ENCODE assay signal across 20 cellular contexts in the genomic region with DNA sequence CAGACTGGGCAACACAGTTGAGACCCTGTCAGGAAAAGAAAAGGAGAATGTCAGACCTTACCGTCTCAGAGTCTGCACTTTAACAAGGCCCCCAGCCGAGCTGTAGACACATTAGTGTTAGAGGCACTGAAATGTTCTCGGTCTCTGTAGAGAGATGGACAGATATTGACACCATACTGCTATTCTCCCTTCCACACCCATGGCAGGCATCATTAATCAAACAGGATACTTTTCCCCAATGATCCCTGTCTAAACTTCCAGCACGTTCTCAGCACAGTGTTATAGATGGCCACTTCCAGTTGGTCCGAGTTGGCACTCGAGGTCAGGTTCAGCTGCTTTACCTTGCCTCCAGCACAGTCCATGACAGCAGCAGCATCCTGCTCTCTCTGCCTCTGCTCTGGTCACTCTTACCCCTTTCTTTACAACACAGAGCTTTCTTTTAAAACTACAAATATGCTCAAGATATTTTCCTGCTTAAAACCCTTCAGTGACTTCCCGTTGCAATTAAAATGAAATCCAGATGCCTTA.
DNase-seq lines count a peak whose midpoint lies in the region; ATAC-seq and TF ChIP-seq lines count a peak whose summit lies in the region.
"Had no signal": no experiment of that assay in that cellular context is flagged by ENCODE, and none has a peak within 500 bp of the region (broad histone marks: within the 10 kb centered on the region; RNA-seq: fewer than 3 reads in every experiment).

No MANE protein-coding gene starts in this region.

- no peaks in the 10 kb centered on the region for H3K9me3 Mint-ChIP-seq in naive B cell
- no peaks in the 10 kb centered on the region for H3K9me3 Mint-ChIP-seq in CD8-positive, alpha-beta memory T cell
- H3K9me3 Mint-ChIP-seq: activated naive CD8-positive, alpha-beta T cell treated with anti-CD3 and anti-CD28 coated beads, Interleukin-2, amount 50 U/mL, for 24 hours; central memory CD8-positive, alpha-beta T cell; nephron progenitor cell; T-helper 1 cell treated with Interleukin-12 subunit alpha and Interleukin-12 subunit beta and Interleukin-4 antibody, amounts not matched to agents 30 μg/mL and 1 μg/mL, for 36 hours had no signal

- H3K4me3 Mint-ChIP-seq in T-helper 17 cell (no peak overlapping the region), naive B cell (peak overlapping the region in 2 of 8 donors; percentile 12 to 53)
- H3K4me3 Mint-ChIP-seq in CD8-positive, alpha-beta memory T cell = no peak overlapping the region
- H3K4me3 Mint-ChIP-seq: activated naive CD8-positive, alpha-beta T cell treated with anti-CD3 and anti-CD28 coated beads, Interleukin-2, amount 50 U/mL, for 24 hours; central memory CD8-positive, alpha-beta T cell; nephron progenitor cell; T-helper 1 cell treated with Interleukin-12 subunit alpha and Interleukin-12 subunit beta and Interleukin-4 antibody, amounts not matched to agents 30 μg/mL and 1 μg/mL, for 36 hours had no signal

- H3K36me3 Mint-ChIP-seq in T-helper 17 cell (ENCODE audit: low read depth) = peaks cover 3% of the 10 kb centered on the region
- peaks cover 8 to 17% of the 10 kb centered on the region in 2 donors for H3K36me3 Mint-ChIP-seq in naive B cell
- peaks cover 2 to 15% (median 8%) of the 10 kb centered on the region in 3 donors for H3K36me3 Mint-ChIP-seq in CD8-positive, alpha-beta memory T cell

- H4K20me1 ChIP-seq in BLaER1 = no peaks in the 10 kb centered on the region

- ATAC-seq in T-helper 17 cell (no peak), naive B cell (ENCODE audit: low read depth in 2 of 2) (no peak), GM21619 (IDR thresholded peaks at IDR 0.05; ENCODE audit: unreplicated experiment) (no peak), GM21576 (IDR thresholded peaks at IDR 0.05; ENCODE audit: unreplicated experiment) (no peak)

- H3K27ac Mint-ChIP-seq in T-helper 17 cell (peak overlapping the region; percentile 64), naive B cell (peak overlapping the region in 4 of 6 donors; percentile 60 to 85 (median 77))
- H3K27ac Mint-ChIP-seq in CD8-positive, alpha-beta memory T cell = peak overlapping the region in 1 of 8 donors; percentile 18
- H3K27ac Mint-ChIP-seq: activated naive CD8-positive, alpha-beta T cell treated with anti-CD3 and anti-CD28 coated beads, Interleukin-2, amount 50 U/mL, for 24 hours; nephron progenitor cell; T-helper 1 cell treated with Interleukin-12 subunit alpha and Interleukin-12 subunit beta and Interleukin-4 antibody, amounts not matched to agents 30 μg/mL and 1 μg/mL, for 36 hours had no signal

- H3K4me1 ChIP-seq in BLaER1 (peaks cover 62% of the 10 kb centered on the region), HEK293 (ENCODE audit: control insufficient read depth, insufficient read depth, low read length) (peaks cover 5% of the 10 kb centered on the region; the same call in 1 of the 2 replicates)
- H3K4me1 ChIP-seq in CD8-positive, alpha-beta memory T cell (ENCODE audit: insufficient read depth, low read length) = no peaks in the 10 kb centered on the region

- H3K4me2 ChIP-seq in BLaER1 = peak overlapping the region; percentile 34

- peaks cover 28% of the 10 kb centered on the region for H3K4me1 Mint-ChIP-seq in T-helper 17 cell
- peaks cover 36 to 68% (median 65%) of the 10 kb centered on the region in 3 donors for H3K4me1 Mint-ChIP-seq in naive B cell
- peaks cover 0 to 10% (median 6%) of the 10 kb centered on the region in 3 donors for H3K4me1 Mint-ChIP-seq in CD8-positive, alpha-beta memory T cell

- H3K27ac ChIP-seq in BLaER1 (peak overlapping the region; percentile 0; the same call in 1 of the 2 replicates), HEK293 (ENCODE audit: extremely low read depth, low read depth, low read length) (no peak overlapping the region)
- no peak overlapping the region for H3K27ac ChIP-seq in CD8-positive, alpha-beta memory T cell (ENCODE audit: low read depth, low read length)
- H3K27ac ChIP-seq: C4-2B, left ventricle myocardium inferior, ovary, SJSA1 had no signal

- H3K4me3 ChIP-seq in BLaER1 (no peak overlapping the region), HEK293 (ENCODE audit: low read depth, low read length) (no peak overlapping the region)
- no peak overlapping the region for H3K4me3 ChIP-seq in CD8-positive, alpha-beta memory T cell (ENCODE audit: low read length)
- H3K4me3 ChIP-seq: left ventricle myocardium inferior, ovary, SJSA1, skin epidermis had no signal

- POLR2A ChIA-PET in HEK293 (lab: Yijun Ruan, JAX) = no interaction called here
- POLR2A ChIA-PET in CD8-positive, alpha-beta memory T cell (lab: Charles Lee) = no interaction called here

- H3K27me3 Mint-ChIP-seq in T-helper 17 cell (no peaks in the 10 kb centered on the region), naive B cell (no peaks in the 10 kb centered on the region)
- H3K27me3 Mint-ChIP-seq in CD8-positive, alpha-beta memory T cell = no peaks in the 10 kb centered on the region
- H3K27me3 Mint-ChIP-seq: activated naive CD8-positive, alpha-beta T cell treated with anti-CD3 and anti-CD28 coated beads, Interleukin-2, amount 50 U/mL, for 24 hours; central memory CD8-positive, alpha-beta T cell had no signal

- H3K36me3 ChIP-seq in BLaER1 (peaks cover 24% of the 10 kb centered on the region; the same call in 1 of the 2 replicates), HEK293 (ENCODE audit: control insufficient read depth in 2 of 2, insufficient read depth in 1 of 2, low read length in 2 of 2) (no peaks in the 10 kb centered on the region)
- H3K36me3 ChIP-seq in CD8-positive, alpha-beta memory T cell (ENCODE audit: insufficient read depth, low read length) = no peaks in the 10 kb centered on the region
- H3K36me3 ChIP-seq: left ventricle myocardium inferior, ovary, SJSA1 had no signal

- DNase-seq in T-helper 17 cell = no peak
- no peak for DNase-seq in naive B cell
- no peak for DNase-seq in CD8-positive, alpha-beta memory T cell
- no peak for DNase-seq in NCI-H82 treated with DMSO at 0.1 percent for 48 hours (lab: John Stamatoyannopoulos, UW; ENCODE audit: unreplicated experiment)
- DNase-seq: activated T-cell treated with anti-CD3 and anti-CD28 coated beads, Interleukin-2, amount 50 U/mL, for 1 hour; NCI-H2171; NK-92 treated with Interleukin-12 subunit alpha and Interleukin-12 subunit beta, amount 100 ng/mL, for 24 hours had no signal

- H3K27me3 ChIP-seq in BLaER1 = no peaks in the 10 kb centered on the region
- H3K27me3 ChIP-seq in CD8-positive, alpha-beta memory T cell (ENCODE audit: insufficient read depth, low read length, poor library complexity, severe bottlenecking) = no peaks in the 10 kb centered on the region
- H3K27me3 ChIP-seq: ovary, SJSA1 had no signal

- no peak for TF ChIP-seq CTCF in HEK293 (tag by site-specific recombination; IDR thresholded peaks at IDR 0.05)

- no peak overlapping the region; the same call in 1 of the 2 replicates for H3K9ac ChIP-seq in BLaER1

- H3K9me3 ChIP-seq in BLaER1 (no peaks in the 10 kb centered on the region), HEK293 (ENCODE audit: control insufficient read depth, insufficient read depth, low read depth, low read length) (no peaks in the 10 kb centered on the region), T-helper 17 cell (ENCODE audit: control insufficient read depth, low read length, poor library complexity, severe bottlenecking) (no peaks in the 10 kb centered on the region)
- H3K9me3 ChIP-seq in CD8-positive, alpha-beta memory T cell (ENCODE audit: low read length) = no peaks in the 10 kb centered on the region
- H3K9me3 ChIP-seq: left ventricle myocardium inferior, ovary, SJSA1 had no signal

- CTCF ChIA-PET in HEK293 (lab: Yijun Ruan, JAX) = interaction anchor here (0.6 to 2.7 kb wide), 17 partner anchors 10 to 1225 kb away, joined by 3 to 32 read pairs (median 5); no protein-coding TSS in a partner anchor
- CTCF ChIA-PET in CD8-positive, alpha-beta memory T cell (lab: Charles Lee) = interaction anchor here (1.0 to 1.6 kb wide), 2 partner anchors 25 to 133 kb away, joined by 3 to 4 read pairs; no protein-coding TSS in a partner anchor

TF ChIP-seq in HEK293, 187 proteins besides CTCF, POLR2A, EP300 and RAD21:
- TF ChIP-seq ZNF23 (tag by site-specific recombination; IDR thresholded peaks at IDR 0.05; ENCODE audit: borderline replicate concordance) (peak; percentile 62; the same call in 1 of the 2 replicates), ZBTB17 (tag by site-specific recombination; IDR thresholded peaks at IDR 0.05) (peak; percentile 48; the same call in 1 of the 2 replicates), ZNF510 (tag by site-specific recombination; IDR thresholded peaks at IDR 0.05; ENCODE audit: insufficient replicate concordance) (no peak)
